Comparison of ENCODE assay signal across 17 cellular contexts in genomic region chr20:51514836-51515235, GRCh38. TPM values are rescaled to one million over a fixed set of nuclear protein-coding genes. Genes with fewer than 3 reads are reported as not detected.
DNase-seq lines count a peak whose midpoint lies in the region; ATAC-seq, FAIRE-seq and TF ChIP-seq lines count a peak whose summit lies in the region.
"Had no signal": no experiment of that assay in that cellular context is flagged by ENCODE, and none has a peak within 500 bp of the region (broad histone marks: within the 10 kb centered on the region; RNA-seq: fewer than 3 reads in every experiment).

No MANE protein-coding gene starts in this region.

- H3K27ac Mint-ChIP-seq in activated CD8-positive, alpha-beta T cell treated with anti-CD3 and anti-CD28 coated beads, Interleukin-2, amount 10 ng/mL, durations not matched to agents 7 days and 5 days: peak overlapping the region; percentile 41
- H3K27ac Mint-ChIP-seq in activated CD8-positive, alpha-beta T cell treated with anti-CD3 and anti-CD28 coated beads for 36 hours: no peak overlapping the region
- H3K27ac Mint-ChIP-seq in CD4-positive, CD25-positive, alpha-beta regulatory T cell: peak overlapping the region; percentile 2 to 34 (median 15)
- H3K27ac Mint-ChIP-seq in GM23338: no peak overlapping the region
- H3K27ac Mint-ChIP-seq: CD14-positive monocyte had no signal

- peaks cover 82% of the 10 kb centered on the region for H3K36me3 Mint-ChIP-seq in activated CD8-positive, alpha-beta T cell treated with anti-CD3 and anti-CD28 coated beads, Interleukin-2, amount 10 ng/mL, durations not matched to agents 7 days and 5 days (ENCODE audit: low read depth)
- peaks cover 80% of the 10 kb centered on the region for H3K36me3 Mint-ChIP-seq in activated CD8-positive, alpha-beta T cell treated with anti-CD3 and anti-CD28 coated beads for 36 hours (ENCODE audit: low read depth)
- peaks cover 50% of the 10 kb centered on the region for H3K36me3 Mint-ChIP-seq in CD4-positive, CD25-positive, alpha-beta regulatory T cell
- H3K36me3 Mint-ChIP-seq in GM23338 (ENCODE audit: low read depth): no peaks in the 10 kb centered on the region

- peaks cover 75% of the 10 kb centered on the region for H3K4me1 Mint-ChIP-seq in activated CD8-positive, alpha-beta T cell treated with anti-CD3 and anti-CD28 coated beads, Interleukin-2, amount 10 ng/mL, durations not matched to agents 7 days and 5 days (ENCODE audit: low read depth)
- H3K4me1 Mint-ChIP-seq in activated CD8-positive, alpha-beta T cell treated with anti-CD3 and anti-CD28 coated beads for 36 hours (ENCODE audit: low read depth): peaks cover 71% of the 10 kb centered on the region
- H3K4me1 Mint-ChIP-seq in CD4-positive, CD25-positive, alpha-beta regulatory T cell: peaks cover 52 to 81% (median 72%) of the 10 kb centered on the region in 4 donors
- no peaks in the 10 kb centered on the region for H3K4me1 Mint-ChIP-seq in GM23338
- H3K4me1 Mint-ChIP-seq: CD14-positive monocyte had no signal

- H3K4me2 ChIP-seq in GM23338: no peak overlapping the region
- no peak overlapping the region for H3K4me2 ChIP-seq in H1 (ENCODE audit: insufficient read depth in 1 of 2, low read depth in 2 of 2, low read length in 2 of 2)

- no peak overlapping the region for H3K14ac ChIP-seq in H1 (ENCODE audit: insufficient read length)

- no peak overlapping the region for H3K9ac ChIP-seq in H1 (replicated peaks in 1 of 4; ENCODE audit: extremely low read depth in 1 of 4, low read depth in 3 of 4, low read length in 3 of 4)

- no peaks in the 10 kb centered on the region for H3K27me3 ChIP-seq in CD4-positive, CD25-positive, alpha-beta regulatory T cell (ENCODE audit: control insufficient read depth, insufficient read depth, low read length)
- H3K27me3 ChIP-seq in GM23338 (ENCODE audit: insufficient read depth) (no peaks in the 10 kb centered on the region), H1 (replicated peaks in 1 of 4; ENCODE audit: control insufficient read depth in 3 of 4, extremely low read depth in 1 of 4, insufficient read depth in 3 of 4, low read length in 3 of 4) (no peaks in the 10 kb centered on the region; a peak in 1 of 7 replicates)
- H3K27me3 ChIP-seq: Peyer's patch had no signal

- H4K20me1 ChIP-seq in GM23338 (replicated peaks; ENCODE audit: insufficient read depth) (no peaks in the 10 kb centered on the region), H1 (replicated peaks in 1 of 2; ENCODE audit: control insufficient read depth in 1 of 2, insufficient read depth in 2 of 2, low read length in 2 of 2) (no peaks in the 10 kb centered on the region)

- H3K27me3 Mint-ChIP-seq in activated CD8-positive, alpha-beta T cell treated with anti-CD3 and anti-CD28 coated beads, Interleukin-2, amount 10 ng/mL, durations not matched to agents 7 days and 5 days (ENCODE audit: low read depth): no peaks in the 10 kb centered on the region
- H3K27me3 Mint-ChIP-seq in activated CD8-positive, alpha-beta T cell treated with anti-CD3 and anti-CD28 coated beads for 36 hours: no peaks in the 10 kb centered on the region
- H3K27me3 Mint-ChIP-seq in CD4-positive, CD25-positive, alpha-beta regulatory T cell: no peaks in the 10 kb centered on the region
- H3K27me3 Mint-ChIP-seq in GM23338 (ENCODE audit: insufficient read depth, low read depth, poor library complexity): peaks cover 5% of the 10 kb centered on the region
- H3K27me3 Mint-ChIP-seq: IgD-negative memory B cell had no signal

- H2BK5ac ChIP-seq in H1 (ENCODE audit: low read depth, low read length): no peak overlapping the region

- H2BK15ac ChIP-seq in H1 (ENCODE audit: low read length): no peak overlapping the region

- no peak overlapping the region for H3K4ac ChIP-seq in H1 (replicated peaks; ENCODE audit: insufficient read length, low read depth, low read length)

- intact Hi-C loops in activated CD8-positive, alpha-beta T cell treated with anti-CD3 and anti-CD28 coated beads for 36 hours (cut with micrococcal nuclease): no loop called here

- H3F3A ChIP-seq in GM23338 (replicated peaks; ENCODE audit: low read depth): no peaks in the 10 kb centered on the region

- H2BK12ac ChIP-seq in H1 (ENCODE audit: low read depth, low read length): no peak overlapping the region

- no peak overlapping the region for H3K18ac ChIP-seq in H1 (ENCODE audit: extremely low read depth, low read length)

- peaks cover 42% of the 10 kb centered on the region for H3K36me3 ChIP-seq in CD4-positive, CD25-positive, alpha-beta regulatory T cell (ENCODE audit: control insufficient read depth, insufficient read depth, low read length)
- H3K36me3 ChIP-seq in GM23338 (ENCODE audit: insufficient read depth) (no peaks in the 10 kb centered on the region), H1 (ENCODE audit: control insufficient read depth in 2 of 4, insufficient read depth in 4 of 4, low read length in 3 of 4) (no peaks in the 10 kb centered on the region)

- TF ChIP-seq EP300 in H1 (IDR thresholded peaks at IDR 0.05; ENCODE audit: borderline replicate concordance in 1 of 2, low read depth in 2 of 2, low read length in 2 of 2): no peak

- no peak overlapping the region for H4K5ac ChIP-seq in H1 (ENCODE audit: insufficient read length, low read depth, low read length)

- H3K27ac ChIP-seq in CD4-positive, CD25-positive, alpha-beta regulatory T cell (ENCODE audit: insufficient read depth, low read length, poor library complexity, severe bottlenecking): no peak overlapping the region
- H3K27ac ChIP-seq in GM23338 (ENCODE audit: low read depth): no peak overlapping the region
- no peak overlapping the region for H3K27ac ChIP-seq in H1 (ENCODE audit: low read depth, low read length)
- H3K27ac ChIP-seq: Peyer's patch had no signal

- no peak for TF ChIP-seq RAD21 in H1 (IDR thresholded peaks at IDR 0.05 in 1 of 2, conservative IDR thresholded peaks at IDR 0.05 in 1 of 2; ENCODE audit: low read depth in 2 of 2, low read length in 2 of 2)

- POLR2A ChIA-PET in activated CD8-positive, alpha-beta T cell treated with anti-CD3 and anti-CD28 coated beads, Interleukin-2, amount 10 ng/mL, durations not matched to agents 7 days and 5 days (lab: Charles Lee): interaction anchor here (0.5 to 2.4 kb wide), 4 partner anchors 11 to 75 kb away, joined by 3 to 12 read pairs (median 4); no protein-coding TSS in a partner anchor
- POLR2A ChIA-PET in activated CD8-positive, alpha-beta T cell treated with anti-CD3 and anti-CD28 coated beads for 36 hours (lab: Charles Lee): interaction anchor here (1.0 to 3.7 kb wide), 6 partner anchors 10 to 33 kb away, joined by 3 to 21 read pairs (median 6); partner anchors contain the start of gene NFATC2
- POLR2A ChIA-PET in H1 (lab: Charles Lee; ENCODE audit: partially characterized antibody): no interaction called here

- H3K23ac ChIP-seq in H1 (ENCODE audit: insufficient read length): no peak overlapping the region

- no peak for TF ChIP-seq POLR2A in H1 (IDR thresholded peaks at IDR 0.05; ENCODE audit: control extremely low read depth in 1 of 2, low read depth in 2 of 2, low read length in 2 of 2)

- H4K91ac ChIP-seq in H1 (replicated peaks; ENCODE audit: insufficient read length, low read length): no peak overlapping the region

- H3K23me2 ChIP-seq in H1 (ENCODE audit: low read depth, low read length): no peaks in the 10 kb centered on the region

- no peaks in the 10 kb centered on the region for H3K9me3 Mint-ChIP-seq in activated CD8-positive, alpha-beta T cell treated with anti-CD3 and anti-CD28 coated beads, Interleukin-2, amount 10 ng/mL, durations not matched to agents 7 days and 5 days (ENCODE audit: insufficient read depth)
- no peaks in the 10 kb centered on the region for H3K9me3 Mint-ChIP-seq in activated CD8-positive, alpha-beta T cell treated with anti-CD3 and anti-CD28 coated beads for 36 hours
- no peaks in the 10 kb centered on the region for H3K9me3 Mint-ChIP-seq in CD4-positive, CD25-positive, alpha-beta regulatory T cell
- H3K9me3 Mint-ChIP-seq in GM23338: no peaks in the 10 kb centered on the region
- H3K9me3 Mint-ChIP-seq: CD14-positive monocyte, IgD-negative memory B cell had no signal

- no peak overlapping the region for H3K56ac ChIP-seq in H1 (replicated peaks; ENCODE audit: insufficient read length, low read depth, low read length)

- no peak overlapping the region for H2BK20ac ChIP-seq in H1 (ENCODE audit: low read length)

- no peak overlapping the region for H3K4me3 ChIP-seq in CD4-positive, CD25-positive, alpha-beta regulatory T cell (ENCODE audit: low read depth, low read length)
- no peak overlapping the region for H3K4me3 ChIP-seq in GM23338
- no peak overlapping the region for H3K4me3 ChIP-seq in H1 (ENCODE audit: extremely low read depth in 1 of 4, insufficient read depth in 2 of 4, low read depth in 3 of 4, low read length in 4 of 4)
- H3K4me3 ChIP-seq: Peyer's patch had no signal

- H2AFZ ChIP-seq in GM23338: no peak overlapping the region
- H2AFZ ChIP-seq in H1 (ENCODE audit: low read length): no peak overlapping the region

- peaks cover 47% of the 10 kb centered on the region for H3K4me1 ChIP-seq in CD4-positive, CD25-positive, alpha-beta regulatory T cell (ENCODE audit: control insufficient read depth, insufficient read depth, low read length, poor library complexity, severe bottlenecking)
- H3K4me1 ChIP-seq in GM23338 (ENCODE audit: insufficient read depth): no peaks in the 10 kb centered on the region
- no peaks in the 10 kb centered on the region for H3K4me1 ChIP-seq in H1 (replicated peaks in 1 of 4; ENCODE audit: control insufficient read depth in 3 of 4, insufficient read depth in 4 of 4, low read length in 3 of 4)
- H3K4me1 ChIP-seq: Peyer's patch had no signal

- H3K79me1 ChIP-seq in H1 (ENCODE audit: low read depth, low read length): no peaks in the 10 kb centered on the region

- H3K79me2 ChIP-seq in GM23338 (replicated peaks; ENCODE audit: insufficient read depth): no peaks in the 10 kb centered on the region
- H3K79me2 ChIP-seq in H1 (ENCODE audit: control insufficient read depth in 1 of 2, insufficient read depth in 2 of 2, low read length in 2 of 2): no peaks in the 10 kb centered on the region

- DNase-seq in activated CD8-positive, alpha-beta T cell treated with anti-CD3 and anti-CD28 coated beads, Interleukin-2, amount 10 ng/mL, durations not matched to agents 7 days and 5 days: no peak
- DNase-seq in activated CD8-positive, alpha-beta T cell treated with anti-CD3 and anti-CD28 coated beads for 36 hours: no peak
- no peak for DNase-seq in CD4-positive, CD25-positive, alpha-beta regulatory T cell
- DNase-seq in GM23338 (ENCODE audit: low spot score) (no peak), H1 (ENCODE audit: low read depth in 1 of 2, low spot score in 2 of 2) (no peak), kidney tubule cell (ENCODE audit: low spot score) (no peak)
- DNase-seq in effector CD4-positive, alpha-beta T cell: no peak
- DNase-seq: DND-41, GDM1, NCI-H1436 treated with DMSO at 0.1 percent for 48 hours, NCI-H2081, NCI-H510A treated with DMSO at 0.1 percent for 48 hours, Peyer's patch had no signal

- no peak overlapping the region for H2BK120ac ChIP-seq in H1 (replicated peaks; ENCODE audit: low read depth, low read length)

- no peak overlapping the region for H4K8ac ChIP-seq in H1 (ENCODE audit: extremely low read depth, insufficient read depth, low read length)

- FAIRE-seq in H1 (lab: Jason Lieb, UNC): no peak
- FAIRE-seq: D721Med had no signal

- CTCF ChIA-PET in activated CD8-positive, alpha-beta T cell treated with anti-CD3 and anti-CD28 coated beads, Interleukin-2, amount 10 ng/mL, durations not matched to agents 7 days and 5 days (lab: Charles Lee): interaction anchor here (1.5 to 3.3 kb wide), 5 partner anchors 12 to 129 kb away, joined by 3 to 20 read pairs (median 8); partner anchors contain the start of gene NFATC2
- CTCF ChIA-PET in activated CD8-positive, alpha-beta T cell treated with anti-CD3 and anti-CD28 coated beads for 36 hours (lab: Charles Lee): interaction anchor here (0.9 to 1.8 kb wide), 5 partner anchors 11 to 81 kb away, joined by 3 to 5 read pairs (median 4); partner anchors contain the start of gene NFATC2
- CTCF ChIA-PET in H1 (lab: Charles Lee; ENCODE audit: partially characterized antibody): interaction anchor here (0.6 to 1.6 kb wide), 5 partner anchors 9 to 560 kb away, joined by 3 to 4 read pairs (median 4); no protein-coding TSS in a partner anchor

- H3K4me3 Mint-ChIP-seq in activated CD8-positive, alpha-beta T cell treated with anti-CD3 and anti-CD28 coated beads, Interleukin-2, amount 10 ng/mL, durations not matched to agents 7 days and 5 days: no peak overlapping the region
- H3K4me3 Mint-ChIP-seq in activated CD8-positive, alpha-beta T cell treated with anti-CD3 and anti-CD28 coated beads for 36 hours: no peak overlapping the region
- H3K4me3 Mint-ChIP-seq in CD4-positive, CD25-positive, alpha-beta regulatory T cell: peak overlapping the region in 2 of 4 donors; percentile 4 to 28
- no peak overlapping the region for H3K4me3 Mint-ChIP-seq in GM23338
- H3K4me3 Mint-ChIP-seq: CD14-positive monocyte had no signal

- H2AK5ac ChIP-seq in H1 (ENCODE audit: low read depth, low read length): no peak overlapping the region

- WGBS in H1 (ENCODE audit: extremely low coverage in 1 of 2, insufficient coverage in 1 of 2, insufficient read length in 1 of 2, insufficient replicate concordance in 2 of 2, low coverage in 1 of 2, low lambda C conversion rate in 2 of 2, missing lambda C conversion rate in 1 of 2), 2 experiments: 84% methylated on average over 7 of the region's 7 CpGs; no CpG with 5 or more reads in 1 of the 2 experiments

- no peaks in the 10 kb centered on the region for H3K9me3 ChIP-seq in CD4-positive, CD25-positive, alpha-beta regulatory T cell (ENCODE audit: control insufficient read depth in 2 of 2, low read length in 2 of 2)
- H3K9me3 ChIP-seq in H1 (ENCODE audit: insufficient read depth in 2 of 2, low read depth in 1 of 2, low read length in 1 of 2): no peaks in the 10 kb centered on the region
- H3K9me3 ChIP-seq: Peyer's patch had no signal

- peak; percentile 20 for ATAC-seq in activated CD8-positive, alpha-beta T cell treated with anti-CD3 and anti-CD28 coated beads, Interleukin-2, amount 10 ng/mL, durations not matched to agents 7 days and 5 days
- ATAC-seq in activated CD8-positive, alpha-beta T cell treated with anti-CD3 and anti-CD28 coated beads for 36 hours: no peak
- no peak for ATAC-seq in CD4-positive, CD25-positive, alpha-beta regulatory T cell (ENCODE audit: low read depth in 2 of 2)
- ATAC-seq in GM23338 (no peak), HG03095 (IDR thresholded peaks at IDR 0.05; ENCODE audit: unreplicated experiment) (no peak)

- H3K9me2 ChIP-seq in GM23338 (ENCODE audit: insufficient read depth): no peaks in the 10 kb centered on the region

- TF ChIP-seq CTCF in activated CD8-positive, alpha-beta T cell treated with anti-CD3 and anti-CD28 coated beads for 36 hours (IDR thresholded peaks at IDR 0.05): no peak
- TF ChIP-seq CTCF in GM23338 (conservative IDR thresholded peaks at IDR 0.05; ENCODE audit: low read depth in 2 of 2) (no peak), H1 (IDR thresholded peaks at IDR 0.05; ENCODE audit: control extremely low read depth in 1 of 3, insufficient read depth in 1 of 3, low read depth in 1 of 3, low read length in 3 of 3) (no peak)

RNA-seq across cellular contexts. Expression of gene NFATC2, which starts 27.7 kb away (rescaled TPM):
- 10 to 100 TPM; 53.5 to 55.8 TPM for total RNA-seq in activated CD8-positive, alpha-beta T cell treated with anti-CD3 and anti-CD28 coated beads, Interleukin-2, amount 10 ng/mL, durations not matched to agents 7 days and 5 days
- total RNA-seq in activated CD8-positive, alpha-beta T cell treated with anti-CD3 and anti-CD28 coated beads for 36 hours: 10 to 100 TPM; 38.3 to 40.9 TPM
- total RNA-seq in CD4-positive, CD25-positive, alpha-beta regulatory T cell: 56.8 TPM
- polyA plus RNA-seq in CD4-positive, CD25-positive, alpha-beta regulatory T cell: 10 to 100 TPM; 11.0 to 17.6 (median 13.5) TPM
- total RNA-seq in GM23338 (2014; rRNA removed; shearing (Covaris generic)): 0.39 and 0.59 TPM in 2 replicates
- polyA plus RNA-seq in GM23338 (2016; fragmentation: Nextera tagmentation; extraction: Ambion mirVana) (0.31 and 0.52 TPM in 2 replicates), H1 (2011; rRNA removed) (0.25 and 0.27 TPM in 2 replicates)
- total RNA-seq in H1 (2021; fragmentation: NEBNext Ultra II Directional; extraction: Animal tissue kit (Norgen Biotek cat#: 25700)): 0.84 and 0.91 TPM in 2 replicates
- polyA plus RNA-seq in H1 (2011; cell fraction: cytosol; rRNA removed): 0.25 TPM
- polyA plus RNA-seq in H1 (2011; cell fraction: nucleus; rRNA removed): 0.48 TPM
- 0.51 to 0.70 TPM (median 0.57 TPM) in 4 replicates for polyA plus RNA-seq in H1 (2012, experiment 1 of 2)
- 0.10 TPM for polyA plus RNA-seq in H1 (2012, experiment 2 of 2)
- polyA plus RNA-seq in H1 (2013, experiment 1 of 2): 0.20 TPM
- 0.20 TPM for polyA plus RNA-seq in H1 (2013, experiment 2 of 2)
- 0.47 and 0.71 TPM in 2 replicates for polyA minus RNA-seq in H1 (2011; rRNA and poly(A)+ RNA removed)
- 0.66 TPM for polyA minus RNA-seq in H1 (2011; cell fraction: cytosol; rRNA and poly(A)+ RNA removed)
- 1.8 TPM for polyA minus RNA-seq in H1 (2011; cell fraction: nucleus; rRNA and poly(A)+ RNA removed)

Comparison
In these comparisons a context has a peak if more than half of its experiments do, and no peak if none do; other contexts are left out.
1. H3K27ac Mint-ChIP-seq: peak in activated CD8-positive, alpha-beta T cell treated with anti-CD3 and anti-CD28 coated beads, Interleukin-2, amount 10 ng/mL, durations not matched to agents 7 days and 5 days (single experiment) and CD4-positive, CD25-positive, alpha-beta regulatory T cell (3 of 3); none in activated CD8-positive, alpha-beta T cell treated with anti-CD3 and anti-CD28 coated beads for 36 hours (single experiment) and GM23338 (single experiment).
2. RNA of gene NFATC2, which starts 27.7 kb away (total RNA-seq): 56.8 TPM in CD4-positive, CD25-positive, alpha-beta regulatory T cell (single experiment), 53.5 to 55.8 TPM in activated CD8-positive, alpha-beta T cell treated with anti-CD3 and anti-CD28 coated beads, Interleukin-2, amount 10 ng/mL, durations not matched to agents 7 days and 5 days and 38.3 to 40.9 TPM in activated CD8-positive, alpha-beta T cell treated with anti-CD3 and anti-CD28 coated beads for 36 hours; 0.84 to 0.91 TPM in H1 and 0.39 to 0.59 TPM in GM23338; every median in the first group is over 10 times any median in the second.